ENCODE assay signal across 1 cellular context in genomic region chr18:53796042-53796729, GRCh38.
A peak's percentile ranks its signal among the peaks of the same experiment; 100 is the strongest.
TF ChIP-seq lines count a peak whose summit lies in the region.

No MANE protein-coding gene starts in this region.

TF ChIP-seq in K562, 482 proteins besides CTCF, POLR2A, EP300 and RAD21 (continued from another document):
- TF ChIP-seq VEZF1 (CRISPR knock-in tag; IDR thresholded peaks at IDR 0.05), result no peak
- no peak for TF ChIP-seq ESRRB (CRISPR knock-in tag; IDR thresholded peaks at IDR 0.05; ENCODE audit: borderline replicate concordance)
- TF ChIP-seq ZC3H11A (IDR thresholded peaks at IDR 0.05; ENCODE audit: low read depth, low read length), result no peak
- TF ChIP-seq HES1 (IDR thresholded peaks at IDR 0.05; ENCODE audit: low read depth), result no peak
- TF ChIP-seq ETV1 (tag; conservative IDR thresholded peaks at IDR 0.05; ENCODE audit: low read depth), result no peak
- no peak for TF ChIP-seq ATF1 (CRISPR knock-in tag; IDR thresholded peaks at IDR 0.05)
- no peak for TF ChIP-seq ATF1 (tag; IDR thresholded peaks at IDR 0.05)
- TF ChIP-seq ZNF609 (CRISPR knock-in tag; IDR thresholded peaks at IDR 0.05; ENCODE audit: borderline replicate concordance), result no peak
- no peak for TF ChIP-seq SRSF1 (IDR thresholded peaks at IDR 0.05; ENCODE audit: low read depth, low read length)
- TF ChIP-seq SMARCC2 (IDR thresholded peaks at IDR 0.05; ENCODE audit: low read depth), result no peak
- no peak for TF ChIP-seq SMAD4 (CRISPR knock-in tag; conservative IDR thresholded peaks at IDR 0.05)
- TF ChIP-seq RBM39 (optimal IDR thresholded peaks at IDR 0.05; ENCODE audit: low read depth, low read length), result no peak
- TF ChIP-seq ARID3B (CRISPR knock-in tag; IDR thresholded peaks at IDR 0.05; ENCODE audit: borderline replicate concordance), result no peak
- TF ChIP-seq ZNF217 (CRISPR knock-in tag; IDR thresholded peaks at IDR 0.05), result no peak
- no peak for TF ChIP-seq TCF15 (CRISPR knock-in tag; IDR thresholded peaks at IDR 0.05)
- peak; percentile 77 for TF ChIP-seq ATF4 (CRISPR knock-in tag; IDR thresholded peaks at IDR 0.05)
- peak; percentile 92 for TF ChIP-seq JUNB (CRISPR knock-in tag; conservative IDR thresholded peaks at IDR 0.05)
- no peak for TF ChIP-seq NONO (IDR thresholded peaks at IDR 0.05; ENCODE audit: low read depth in 2 of 2, low read length in 1 of 2)
- TF ChIP-seq MAX (CRISPR knock-in tag; IDR thresholded peaks at IDR 0.05), result no peak
- TF ChIP-seq ZNF584 (CRISPR knock-in tag; IDR thresholded peaks at IDR 0.05; ENCODE audit: low read depth), result peak; percentile 67; the same call in 1 of the 2 replicates
- TF ChIP-seq ZNF766 (CRISPR knock-in tag; conservative IDR thresholded peaks at IDR 0.05), result peak; percentile 70
- no peak for TF ChIP-seq ZNF668 (CRISPR knock-in tag; IDR thresholded peaks at IDR 0.05)
- TF ChIP-seq GABPB2 (CRISPR knock-in tag; conservative IDR thresholded peaks at IDR 0.05), result no peak
- no peak for TF ChIP-seq ZHX1 (conservative IDR thresholded peaks at IDR 0.05; ENCODE audit: low read length)
- TF ChIP-seq BCLAF1 (IDR thresholded peaks at IDR 0.05; ENCODE audit: borderline replicate concordance in 1 of 2, control insufficient read depth in 1 of 2, low read depth in 2 of 2, low read length in 1 of 2), result no peak
- TF ChIP-seq JUND (IDR thresholded peaks at IDR 0.05; ENCODE audit: borderline replicate concordance, low read depth, low read length), result peak; percentile 33; the same call in 1 of the 2 replicates
- TF ChIP-seq JUND (tag; IDR thresholded peaks at IDR 0.05; ENCODE audit: borderline replicate concordance, low read depth, low read length), result peak; percentile 63; the same call in 1 of the 3 replicates
- peak; percentile 62; the same call in 1 of the 2 replicates for TF ChIP-seq ZNF589 (CRISPR knock-in tag; IDR thresholded peaks at IDR 0.05; ENCODE audit: low read depth)
- TF ChIP-seq SMARCA5 (IDR thresholded peaks at IDR 0.05), result no peak
- no peak for TF ChIP-seq ELF1 (tag; IDR thresholded peaks at IDR 0.05)
- no peak for TF ChIP-seq STAT5A (IDR thresholded peaks at IDR 0.05; ENCODE audit: borderline replicate concordance, low read length)
- TF ChIP-seq THRB (CRISPR knock-in tag; conservative IDR thresholded peaks at IDR 0.05), result no peak
